In the genomic region with DNA sequence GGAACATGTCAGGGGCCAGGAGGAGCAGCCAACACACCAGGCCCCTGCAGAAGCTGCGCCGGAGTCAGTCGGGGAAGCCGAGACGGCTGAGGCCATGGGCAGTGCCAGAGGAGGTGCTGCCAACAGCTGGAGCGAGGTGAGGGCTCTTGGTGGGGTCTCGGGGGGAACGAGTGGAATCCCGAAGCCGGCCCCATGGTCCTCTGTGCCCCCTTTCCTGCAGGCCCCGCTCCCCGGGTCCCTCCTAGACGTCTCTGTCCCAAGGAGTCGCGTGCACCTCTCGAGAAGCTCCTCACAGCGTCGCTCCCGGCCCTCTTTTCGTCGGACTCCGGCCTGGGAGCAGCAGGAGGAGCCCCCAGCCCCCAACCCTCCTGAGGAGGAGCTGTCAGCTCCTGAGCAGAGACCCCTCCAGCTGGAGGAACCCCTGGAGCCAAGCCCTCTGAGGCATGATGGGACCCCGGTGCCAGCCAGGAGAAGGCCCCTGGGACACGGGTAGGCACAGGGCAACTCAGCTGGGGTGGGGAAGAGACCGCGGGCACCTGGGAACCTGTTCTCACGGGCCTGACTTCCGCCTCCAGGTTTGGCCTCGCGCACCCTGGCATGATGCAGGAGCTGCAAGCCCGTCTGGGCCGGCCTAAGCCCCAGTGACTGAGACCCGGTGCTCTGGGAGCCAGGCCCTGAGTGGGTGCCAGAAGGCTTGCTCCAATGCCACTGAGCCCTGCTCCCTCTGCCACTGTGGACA, we compare ENCODE assay signal across 1 cellular context.
TF ChIP-seq lines count a peak whose summit lies in the region.

No MANE protein-coding gene starts in this region.

TF ChIP-seq in H1, 55 proteins besides CTCF, POLR2A, EP300 and RAD21:
- TF ChIP-seq BACH1 (IDR thresholded peaks at IDR 0.05; ENCODE audit: low read length), result no peak
- no peak for TF ChIP-seq JUND (IDR thresholded peaks at IDR 0.05; ENCODE audit: low read length)
- no peak for TF ChIP-seq GABPA (IDR thresholded peaks at IDR 0.05; ENCODE audit: borderline replicate concordance, insufficient read depth, low read length)
- TF ChIP-seq TCF12 (IDR thresholded peaks at IDR 0.05; ENCODE audit: low read depth, low read length), result no peak
- TF ChIP-seq TAF1 (IDR thresholded peaks at IDR 0.05; ENCODE audit: low read depth, low read length), result no peak
- no peak for TF ChIP-seq SUZ12 (IDR thresholded peaks at IDR 0.05; ENCODE audit: low read length)
- TF ChIP-seq RFX5 (IDR thresholded peaks at IDR 0.05; ENCODE audit: borderline replicate concordance, low read depth, low read length), result no peak
- TF ChIP-seq, protein P1, sequence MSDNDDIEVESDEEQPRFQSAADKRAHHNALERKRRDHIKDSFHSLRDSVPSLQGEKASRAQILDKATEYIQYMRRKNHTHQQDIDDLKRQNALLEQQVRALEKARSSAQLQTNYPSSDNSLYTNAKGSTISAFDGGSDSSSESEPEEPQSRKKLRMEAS (IDR thresholded peaks at IDR 0.05), result no peak
- no peak for TF ChIP-seq RBBP5 (IDR thresholded peaks at IDR 0.05; ENCODE audit: borderline replicate concordance, low read depth, low read length)
- no peak for TF ChIP-seq BCL11A (IDR thresholded peaks at IDR 0.05; ENCODE audit: low read depth in 2 of 2, low read length in 2 of 2)
- no peak for TF ChIP-seq GTF2F1 (IDR thresholded peaks at IDR 0.05; ENCODE audit: borderline replicate concordance, low read depth, low read length)
- no peak for TF ChIP-seq RNF2 (IDR thresholded peaks at IDR 0.05; ENCODE audit: borderline replicate concordance, low read depth, low read length, missing control alignments, poor library complexity, severe bottlenecking)
- TF ChIP-seq CBX5 (IDR thresholded peaks at IDR 0.05; ENCODE audit: low read depth, low read length), result no peak
- TF ChIP-seq TEAD4 (IDR thresholded peaks at IDR 0.05; ENCODE audit: low read depth, low read length), result no peak
